In the genomic region with DNA sequence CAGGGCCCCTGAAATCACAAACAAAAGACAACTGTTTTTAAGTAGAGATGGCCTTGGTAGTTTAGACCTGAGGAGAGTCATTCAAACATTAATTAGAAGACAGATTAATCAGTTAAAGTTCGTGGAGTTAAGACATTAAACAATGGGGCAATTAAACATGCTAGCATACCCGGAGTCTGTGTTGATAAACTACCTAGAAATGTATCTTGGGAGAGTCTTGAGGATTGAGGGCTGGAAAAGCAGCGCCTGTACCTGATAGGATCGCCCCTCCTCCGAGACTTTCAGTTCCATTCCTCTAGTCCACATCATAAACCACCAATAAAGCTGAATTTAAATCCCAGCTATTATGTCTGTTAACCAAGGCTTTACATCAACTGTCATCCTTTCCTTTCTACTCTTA, we compare ENCODE assay signal across 8 cellular contexts. TPM values are rescaled to one million over a fixed set of nuclear protein-coding genes. Genes with fewer than 3 reads are reported as not detected.
DNase-seq lines count a peak whose midpoint lies in the region; ATAC-seq and TF ChIP-seq lines count a peak whose summit lies in the region.

No MANE protein-coding gene starts in this region.

- no peaks in the 10 kb centered on the region for H3K9me3 ChIP-seq in stomach smooth muscle (ENCODE audit: control insufficient read depth in 2 of 2, low read length in 2 of 2)

- POLR2A ChIA-PET in activated naive CD8-positive, alpha-beta T cell treated with anti-CD3 and anti-CD28 coated beads, Interleukin-2, amount 10 ng/mL, durations not matched to agents 7 days and 5 days (lab: Charles Lee): interaction anchor here (1.1 to 1.5 kb wide), 4 partner anchors 11 to 198 kb away, joined by 3 to 16 read pairs (median 11); no protein-coding TSS in a partner anchor

- peaks cover 10% of the 10 kb centered on the region for H3K36me3 Mint-ChIP-seq in T-helper 1 cell treated with Interleukin-12 subunit alpha and Interleukin-12 subunit beta and Interleukin-4 antibody, amounts not matched to agents 30 μg/mL and 1 μg/mL, for 36 hours (ENCODE audit: low read depth)
- H3K36me3 Mint-ChIP-seq in activated naive CD8-positive, alpha-beta T cell treated with anti-CD3 and anti-CD28 coated beads, Interleukin-2, amount 10 ng/mL, durations not matched to agents 7 days and 5 days: peaks cover 14% of the 10 kb centered on the region

- H3K4me1 ChIP-seq in stomach smooth muscle (ENCODE audit: control insufficient read depth, insufficient read depth, low read length): peaks cover 2% of the 10 kb centered on the region

- in situ Hi-C loops in ACHN (cut with HindIII; ENCODE audit: low pct_ligation_motif_present, low pct_unique_long_range_greater_than_20kb, low sequenced_read_pairs): no loop called here

- H3K4me1 Mint-ChIP-seq in T-helper 1 cell treated with Interleukin-12 subunit alpha and Interleukin-12 subunit beta and Interleukin-4 antibody, amounts not matched to agents 30 μg/mL and 1 μg/mL, for 36 hours (ENCODE audit: low read depth): peaks cover 23% of the 10 kb centered on the region
- peaks cover 24% of the 10 kb centered on the region for H3K4me1 Mint-ChIP-seq in activated naive CD8-positive, alpha-beta T cell treated with anti-CD3 and anti-CD28 coated beads, Interleukin-2, amount 10 ng/mL, durations not matched to agents 7 days and 5 days

- DNase-seq in T-helper 1 cell: no peak
- DNase-seq in activated naive CD8-positive, alpha-beta T cell treated with anti-CD3 and anti-CD28 coated beads, Interleukin-2, amount 10 ng/mL, durations not matched to agents 7 days and 5 days: no peak
- DNase-seq in kidney epithelial cell (ENCODE audit: low read depth): no peak
- DNase-seq in ACHN: no peak

- peaks cover 18% of the 10 kb centered on the region for H3K27me3 Mint-ChIP-seq in T-helper 1 cell treated with Interleukin-12 subunit alpha and Interleukin-12 subunit beta and Interleukin-4 antibody, amounts not matched to agents 30 μg/mL and 1 μg/mL, for 36 hours (ENCODE audit: low read depth)
- H3K27me3 Mint-ChIP-seq in activated naive CD8-positive, alpha-beta T cell treated with anti-CD3 and anti-CD28 coated beads, Interleukin-2, amount 10 ng/mL, durations not matched to agents 7 days and 5 days: no peaks in the 10 kb centered on the region

- H3K27me3 ChIP-seq in kidney epithelial cell (ENCODE audit: control insufficient read depth, insufficient read depth, low read length) (no peaks in the 10 kb centered on the region), stomach smooth muscle (ENCODE audit: control insufficient read depth in 1 of 2, insufficient read depth in 2 of 2, low read length in 2 of 2) (no peaks in the 10 kb centered on the region)

- H3K27ac ChIP-seq in stomach smooth muscle (ENCODE audit: low read length): peak overlapping the region; percentile 77

- H3K4me3 ChIP-seq in kidney epithelial cell (ENCODE audit: low read depth, low read length): peak overlapping the region; percentile 70
- peak overlapping the region; percentile 60 to 87 for H3K4me3 ChIP-seq in stomach smooth muscle (ENCODE audit: low read length in 2 of 2)

- H3K9ac ChIP-seq in stomach smooth muscle (ENCODE audit: low read length in 2 of 2): peak overlapping the region; percentile 71 to 72

- no peaks in the 10 kb centered on the region for H3K9me3 Mint-ChIP-seq in T-helper 1 cell treated with Interleukin-12 subunit alpha and Interleukin-12 subunit beta and Interleukin-4 antibody, amounts not matched to agents 30 μg/mL and 1 μg/mL, for 36 hours
- no peaks in the 10 kb centered on the region for H3K9me3 Mint-ChIP-seq in activated naive CD8-positive, alpha-beta T cell treated with anti-CD3 and anti-CD28 coated beads, Interleukin-2, amount 10 ng/mL, durations not matched to agents 7 days and 5 days

- H3K4me3 Mint-ChIP-seq in T-helper 1 cell treated with Interleukin-12 subunit alpha and Interleukin-12 subunit beta and Interleukin-4 antibody, amounts not matched to agents 30 μg/mL and 1 μg/mL, for 36 hours: peak overlapping the region; percentile 29
- H3K4me3 Mint-ChIP-seq in activated naive CD8-positive, alpha-beta T cell treated with anti-CD3 and anti-CD28 coated beads, Interleukin-2, amount 10 ng/mL, durations not matched to agents 7 days and 5 days: peak overlapping the region; percentile 94

- no peak for ATAC-seq in activated naive CD8-positive, alpha-beta T cell treated with anti-CD3 and anti-CD28 coated beads, Interleukin-2, amount 10 ng/mL, durations not matched to agents 7 days and 5 days (ENCODE audit: low read depth)
- ATAC-seq in GM19351 (IDR thresholded peaks at IDR 0.05; ENCODE audit: unreplicated experiment): no peak
- no peak for ATAC-seq in HG03095 (IDR thresholded peaks at IDR 0.05; ENCODE audit: unreplicated experiment)

- TF ChIP-seq CTCF in kidney epithelial cell (IDR thresholded peaks at IDR 0.05; ENCODE audit: insufficient read depth, low read length, poor library complexity, severe bottlenecking): no peak

- H3K36me3 ChIP-seq in kidney epithelial cell (ENCODE audit: control insufficient read depth, insufficient read depth, low read length) (no peaks in the 10 kb centered on the region), stomach smooth muscle (ENCODE audit: control insufficient read depth in 2 of 2, insufficient read depth in 2 of 2, low read length in 2 of 2) (no peaks in the 10 kb centered on the region)

- peak overlapping the region; percentile 19 for H3K27ac Mint-ChIP-seq in T-helper 1 cell treated with Interleukin-12 subunit alpha and Interleukin-12 subunit beta and Interleukin-4 antibody, amounts not matched to agents 30 μg/mL and 1 μg/mL, for 36 hours
- peak overlapping the region; percentile 13 for H3K27ac Mint-ChIP-seq in activated naive CD8-positive, alpha-beta T cell treated with anti-CD3 and anti-CD28 coated beads, Interleukin-2, amount 10 ng/mL, durations not matched to agents 7 days and 5 days

RNA-seq across cellular contexts. Expression of gene KRAS, which starts 1.0 kb away (rescaled TPM):
- total RNA-seq in activated naive CD8-positive, alpha-beta T cell treated with anti-CD3 and anti-CD28 coated beads, Interleukin-2, amount 10 ng/mL, durations not matched to agents 7 days and 5 days: 10 to 100 TPM; 33.7 to 36.1 TPM
- 23.0 and 24.0 TPM in 2 replicates for total RNA-seq in kidney epithelial cell

RNA-seq across cellular contexts. Expression of gene ETFRF1, which starts 56.7 kb away (rescaled TPM):
- total RNA-seq in activated naive CD8-positive, alpha-beta T cell treated with anti-CD3 and anti-CD28 coated beads, Interleukin-2, amount 10 ng/mL, durations not matched to agents 7 days and 5 days: 10 to 100 TPM; 16.2 to 17.9 TPM
- 13.3 and 17.6 TPM in 2 replicates for total RNA-seq in kidney epithelial cell

RNA-seq across cellular contexts. Expression of gene DNAI7, which starts 56.8 kb away (rescaled TPM):
- under 1 TPM in 1 of 2 experiments, not detected in 1; 0.14 TPM for total RNA-seq in activated naive CD8-positive, alpha-beta T cell treated with anti-CD3 and anti-CD28 coated beads, Interleukin-2, amount 10 ng/mL, durations not matched to agents 7 days and 5 days
- total RNA-seq in kidney epithelial cell: 0.07 TPM in 1 of 2 replicates, not detected in the other
